ENCODE assay signal across 10 cellular contexts in genomic region chr3:15633766-15634588, GRCh38. TPM values are rescaled to one million over a fixed set of nuclear protein-coding genes. Genes with fewer than 3 reads are reported as not detected.
DNase-seq lines count a peak whose midpoint lies in the region; ATAC-seq and TF ChIP-seq lines count a peak whose summit lies in the region.
"Had no signal": no experiment of that assay in that cellular context is flagged by ENCODE, and none has a peak within 500 bp of the region (broad histone marks: within the 10 kb centered on the region; RNA-seq: fewer than 3 reads in every experiment).

No MANE protein-coding gene starts in this region.

- H3K27me3 ChIP-seq in HUES64 (ENCODE audit: insufficient read depth, low read length) = no peaks in the 10 kb centered on the region
- no peaks in the 10 kb centered on the region for H3K27me3 ChIP-seq in iPS-18a (ENCODE audit: control insufficient read depth, insufficient read depth, low read length)
- H3K27me3 ChIP-seq in stomach = no peaks in the 10 kb centered on the region
- H3K27me3 ChIP-seq in CD8-positive, alpha-beta memory T cell (ENCODE audit: insufficient read depth, low read length, poor library complexity, severe bottlenecking) = no peaks in the 10 kb centered on the region

- no peak overlapping the region for H3K4me3 Mint-ChIP-seq in activated CD8-positive, alpha-beta memory T cell treated with anti-CD3 and anti-CD28 coated beads, Interleukin-2, amount 10 ng/mL, durations not matched to agents 7 days and 5 days
- no peak overlapping the region for H3K4me3 Mint-ChIP-seq in CD8-positive, alpha-beta memory T cell
- H3K4me3 Mint-ChIP-seq: activated CD4-positive, alpha-beta memory T cell treated with anti-CD3 and anti-CD28 coated beads for 36 hours had no signal

- CTCF ChIA-PET in activated CD8-positive, alpha-beta memory T cell treated with anti-CD3 and anti-CD28 coated beads, Interleukin-2, amount 10 ng/mL, durations not matched to agents 7 days and 5 days (lab: Charles Lee) = interaction anchor here (1.2 to 3.5 kb wide), 2 partner anchors 177 to 182 kb away, joined by 3 to 19 read pairs; no protein-coding TSS in a partner anchor
- CTCF ChIA-PET in CD8-positive, alpha-beta memory T cell (lab: Charles Lee) = interaction anchor here (2.0 kb wide), 1 partner anchor 7 kb away, joined by 7 read pairs; no protein-coding TSS in a partner anchor

- H3K9ac ChIP-seq in HUES64 (ENCODE audit: low read depth, low read length) = peak overlapping the region; percentile 9; the same call in 1 of the 2 replicates
- no peak overlapping the region for H3K9ac ChIP-seq in iPS-18a (ENCODE audit: low read length)

- H3K4me1 ChIP-seq in HUES64 (ENCODE audit: insufficient read depth, low read length) (peaks cover 62% of the 10 kb centered on the region), iPS-18a (ENCODE audit: control insufficient read depth, low read depth, low read length) (peaks cover 56% of the 10 kb centered on the region), stomach (peaks cover 26 to 84% (median 49%) of the 10 kb centered on the region in 4 donors)
- peaks cover 21% of the 10 kb centered on the region for H3K4me1 ChIP-seq in CD8-positive, alpha-beta memory T cell (ENCODE audit: insufficient read depth, low read length)

- H3K27me3 Mint-ChIP-seq in activated CD8-positive, alpha-beta memory T cell treated with anti-CD3 and anti-CD28 coated beads, Interleukin-2, amount 10 ng/mL, durations not matched to agents 7 days and 5 days = no peaks in the 10 kb centered on the region
- H3K27me3 Mint-ChIP-seq in CD8-positive, alpha-beta memory T cell = no peaks in the 10 kb centered on the region
- H3K27me3 Mint-ChIP-seq: activated CD4-positive, alpha-beta memory T cell treated with anti-CD3 and anti-CD28 coated beads for 36 hours had no signal

- H3K4me3 ChIP-seq in HUES64 (ENCODE audit: low read length) (no peak overlapping the region), iPS-18a (ENCODE audit: low read length) (peak overlapping the region; percentile 30), stomach (no peak overlapping the region)
- no peak overlapping the region for H3K4me3 ChIP-seq in CD8-positive, alpha-beta memory T cell (ENCODE audit: low read length)

- H3K27ac ChIP-seq in HUES64 (ENCODE audit: low read depth, low read length) (peak overlapping the region; percentile 80), angular gyrus (ENCODE audit: low read depth, low read length) (peak overlapping the region; percentile 78), iPS-18a (ENCODE audit: low read length) (no peak overlapping the region), stomach (peak overlapping the region in 4 of 5 donors; percentile 66 to 86 (median 72))
- H3K27ac ChIP-seq in CD8-positive, alpha-beta memory T cell (ENCODE audit: low read depth, low read length) = no peak overlapping the region

- intact Hi-C loops in stomach (cut with DNase I; ENCODE audit: low total_unique reads) = loop anchor here (10.0 kb wide), 1 partner anchor 611 kb away; no protein-coding TSS in a partner anchor

- POLR2A ChIA-PET in CD8-positive, alpha-beta memory T cell (lab: Charles Lee) = no interaction called here

- H3K36me3 Mint-ChIP-seq in activated CD8-positive, alpha-beta memory T cell treated with anti-CD3 and anti-CD28 coated beads, Interleukin-2, amount 10 ng/mL, durations not matched to agents 7 days and 5 days = peaks cover 2% of the 10 kb centered on the region
- H3K36me3 Mint-ChIP-seq in CD8-positive, alpha-beta memory T cell = peaks cover 0 to 11% (median 6%) of the 10 kb centered on the region in 3 donors
- H3K36me3 Mint-ChIP-seq: activated CD4-positive, alpha-beta memory T cell treated with anti-CD3 and anti-CD28 coated beads for 36 hours had no signal

- H3K36me3 ChIP-seq in HUES64 (ENCODE audit: insufficient read depth, low read length) (no peaks in the 10 kb centered on the region; the same call in 1 of the 2 replicates), iPS-18a (ENCODE audit: control insufficient read depth, low read depth, low read length) (no peaks in the 10 kb centered on the region), stomach (no peaks in the 10 kb centered on the region)
- H3K36me3 ChIP-seq in CD8-positive, alpha-beta memory T cell (ENCODE audit: insufficient read depth, low read length) = no peaks in the 10 kb centered on the region

- TF ChIP-seq POLR2A in stomach (IDR thresholded peaks at IDR 0.05) = no peak

- DNase-seq in stomach = no peak
- no peak for DNase-seq in NCI-H2107 (lab: John Stamatoyannopoulos, UW)
- no peak for DNase-seq in activated CD8-positive, alpha-beta memory T cell treated with anti-CD3 and anti-CD28 coated beads, Interleukin-2, amount 10 ng/mL, durations not matched to agents 7 days and 5 days
- DNase-seq in CD8-positive, alpha-beta memory T cell = no peak
- DNase-seq: activated CD4-positive, alpha-beta memory T cell treated with anti-CD3 and anti-CD28 coated beads for 36 hours; cortex of kidney had no signal

- WGBS in HUES64 = 87% methylated on average over 3 of the region's 4 CpGs
- WGBS in stomach, 5 donors = 17 to 27% (median 22%) methylated on average over 4 of the region's 4 CpGs

- no peak for ATAC-seq in GM21423 (IDR thresholded peaks at IDR 0.05; ENCODE audit: unreplicated experiment)
- ATAC-seq in activated CD8-positive, alpha-beta memory T cell treated with anti-CD3 and anti-CD28 coated beads, Interleukin-2, amount 10 ng/mL, durations not matched to agents 7 days and 5 days = no peak

- TF ChIP-seq CTCF in stomach (IDR thresholded peaks at IDR 0.05) = no peak

- H3K9me3 ChIP-seq in HUES64 (ENCODE audit: insufficient read depth, low read depth, low read length) (no peaks in the 10 kb centered on the region), iPS-18a (ENCODE audit: control insufficient read depth, low read depth, low read length) (no peaks in the 10 kb centered on the region), stomach (no peaks in the 10 kb centered on the region)
- no peaks in the 10 kb centered on the region for H3K9me3 ChIP-seq in CD8-positive, alpha-beta memory T cell (ENCODE audit: low read length)

- H3K4me1 Mint-ChIP-seq in activated CD8-positive, alpha-beta memory T cell treated with anti-CD3 and anti-CD28 coated beads, Interleukin-2, amount 10 ng/mL, durations not matched to agents 7 days and 5 days = peaks cover 60% of the 10 kb centered on the region
- peaks cover 33 to 61% (median 56%) of the 10 kb centered on the region in 3 donors for H3K4me1 Mint-ChIP-seq in CD8-positive, alpha-beta memory T cell

- TF ChIP-seq EP300 in stomach (IDR thresholded peaks at IDR 0.05) = no peak

- no peak overlapping the region for H3K27ac Mint-ChIP-seq in activated CD8-positive, alpha-beta memory T cell treated with anti-CD3 and anti-CD28 coated beads, Interleukin-2, amount 10 ng/mL, durations not matched to agents 7 days and 5 days
- peak overlapping the region in 1 of 8 donors; percentile 46 for H3K27ac Mint-ChIP-seq in CD8-positive, alpha-beta memory T cell
- H3K27ac Mint-ChIP-seq: activated CD4-positive, alpha-beta memory T cell treated with anti-CD3 and anti-CD28 coated beads for 36 hours had no signal

- no peaks in the 10 kb centered on the region for H3K9me3 Mint-ChIP-seq in activated CD8-positive, alpha-beta memory T cell treated with anti-CD3 and anti-CD28 coated beads, Interleukin-2, amount 10 ng/mL, durations not matched to agents 7 days and 5 days (ENCODE audit: low read depth)
- no peaks in the 10 kb centered on the region for H3K9me3 Mint-ChIP-seq in CD8-positive, alpha-beta memory T cell
- H3K9me3 Mint-ChIP-seq: activated CD4-positive, alpha-beta memory T cell treated with anti-CD3 and anti-CD28 coated beads for 36 hours had no signal

RNA-seq across cellular contexts. Expression of gene BTD, which starts 32.4 kb away (rescaled TPM):
- 13.7 TPM for polyA plus RNA-seq in HUES64 (2013, experiment 1 of 2)
- 15.6 TPM for polyA plus RNA-seq in HUES64 (2013, experiment 2 of 2)
- total RNA-seq in stomach = 100 to 1,000 TPM in 1 of 5 donors, 10 to 100 TPM in 3, 1 to 10 TPM in 1; 2.9 to 102 (median 23.0) TPM
- polyA plus RNA-seq in stomach = 10 to 100 TPM in 2 of 3 donors, 1 to 10 TPM in 1; 8.1 to 12.5 (median 10.3) TPM
- 1 to 10 TPM; 5.2 to 6.2 TPM for total RNA-seq in activated CD8-positive, alpha-beta memory T cell treated with anti-CD3 and anti-CD28 coated beads, Interleukin-2, amount 10 ng/mL, durations not matched to agents 7 days and 5 days
- total RNA-seq in CD8-positive, alpha-beta memory T cell = 1 to 10 TPM; 5.5 to 6.0 TPM
- polyA plus RNA-seq in CD8-positive, alpha-beta memory T cell = 20.7 TPM

RNA-seq across cellular contexts. Expression of gene HACL1, which starts 32.6 kb away (rescaled TPM):
- polyA plus RNA-seq in HUES64 (2013, experiment 1 of 2) = 32.0 TPM
- polyA plus RNA-seq in HUES64 (2013, experiment 2 of 2) = 33.8 TPM
- 10 to 100 TPM; 18.1 to 46.7 (median 34.1) TPM for total RNA-seq in stomach
- polyA plus RNA-seq in stomach = 10 to 100 TPM; 13.9 to 21.7 (median 14.7) TPM
- total RNA-seq in activated CD8-positive, alpha-beta memory T cell treated with anti-CD3 and anti-CD28 coated beads, Interleukin-2, amount 10 ng/mL, durations not matched to agents 7 days and 5 days = 10 to 100 TPM; 24.4 to 25.5 TPM
- total RNA-seq in CD8-positive, alpha-beta memory T cell = 10 to 100 TPM; 34.6 to 37.7 TPM
- 35.0 TPM for polyA plus RNA-seq in CD8-positive, alpha-beta memory T cell

Comparison
In these comparisons a context has a peak if more than half of its experiments do, and no peak if none do; other contexts are left out.
1. H3K27ac ChIP-seq: peak in HUES64 (single experiment), angular gyrus (single experiment) and stomach (4 of 5); none in iPS-18a (single experiment) and CD8-positive, alpha-beta memory T cell (single experiment).